In genomic region chr6:142306736-142307135, GRCh38 we compare ENCODE assay signal across 19 cellular contexts.
"Had no signal": no experiment of that assay in that cellular context is flagged by ENCODE, and none has a peak within 500 bp of the region (broad histone marks: within the 10 kb centered on the region; RNA-seq: fewer than 3 reads in every experiment).

No MANE protein-coding gene starts in this region.

- H3K4me1 Mint-ChIP-seq: natural killer cell had no signal

- DNase-seq: activated CD4-positive, alpha-beta T cell treated with anti-CD3 and anti-CD28 coated beads, Interleukin-2, amount 50 U/mL, for 4 hours; activated naive CD4-positive, alpha-beta T cell treated with anti-CD3 and anti-CD28 coated beads for 36 hours; activated naive CD8-positive, alpha-beta T cell treated with anti-CD3 and anti-CD28 coated beads, Interleukin-2, amount 50 U/mL, for 24 hours; dermis blood vessel endothelial cell; erythroblast; hippocampal formation; left lung; mammary epithelial cell; natural killer cell; nucleus accumbens; stimulated activated CD4-positive, alpha-beta T cell treated with anti-CD3 and anti-CD28 coated beads, Interleukin-4, amount 100 ng/mL, for 24 hours; stimulated activated naive CD4-positive, alpha-beta T cell treated with Interleukin-2 at 50 U/mL for 16 hours; substantia nigra had no signal

- H3K36me3 Mint-ChIP-seq: natural killer cell had no signal

- H3K4me3 ChIP-seq: left lung, right atrium auricular region, skin epidermis, tibial nerve, vagina had no signal

- H3K27ac Mint-ChIP-seq: activated naive CD4-positive, alpha-beta T cell treated with anti-CD3 and anti-CD28 coated beads for 36 hours; activated naive CD8-positive, alpha-beta T cell treated with anti-CD3 and anti-CD28 coated beads, Interleukin-2, amount 50 U/mL, for 24 hours; activated T-helper 2 cell treated with anti-CD3 and anti-CD28 coated beads, Interferon-gamma antibody, Interleukin-2, Interleukin-4, amounts not matched to agents 10 μg/mL and 5 μg/mL and 100 μg/mL, durations not matched to agents 14 hours and 24 hours and 36 hours; natural killer cell; T-helper 2 cell treated with Interferon-gamma antibody and Interleukin-4, amounts not matched to agents 5 μg/mL and 100 μg/mL, for 36 hours had no signal

- H3K9me3 ChIP-seq: left lung, right atrium auricular region, tibial nerve, vagina had no signal

- H3K4me3 Mint-ChIP-seq: activated naive CD4-positive, alpha-beta T cell treated with anti-CD3 and anti-CD28 coated beads for 36 hours; activated naive CD8-positive, alpha-beta T cell treated with anti-CD3 and anti-CD28 coated beads, Interleukin-2, amount 50 U/mL, for 24 hours; natural killer cell; T-helper 2 cell treated with Interferon-gamma antibody and Interleukin-4, amounts not matched to agents 5 μg/mL and 100 μg/mL, for 36 hours had no signal

- H3K36me3 ChIP-seq: left lung, right atrium auricular region, tibial nerve, vagina had no signal

- H3K9me3 Mint-ChIP-seq: activated naive CD4-positive, alpha-beta T cell treated with anti-CD3 and anti-CD28 coated beads for 36 hours; activated naive CD8-positive, alpha-beta T cell treated with anti-CD3 and anti-CD28 coated beads, Interleukin-2, amount 50 U/mL, for 24 hours; activated T-helper 2 cell treated with anti-CD3 and anti-CD28 coated beads, Interferon-gamma antibody, Interleukin-2, Interleukin-4, amounts not matched to agents 10 μg/mL and 5 μg/mL and 100 μg/mL, durations not matched to agents 14 hours and 24 hours and 36 hours; natural killer cell; T-helper 2 cell treated with Interferon-gamma antibody and Interleukin-4, amounts not matched to agents 5 μg/mL and 100 μg/mL, for 36 hours had no signal

- H3K4me1 ChIP-seq: vagina had no signal

- ATAC-seq: activated naive CD8-positive, alpha-beta T cell treated with anti-CD3 and anti-CD28 coated beads, Interleukin-2, amount 50 U/mL, for 24 hours; left lung; natural killer cell had no signal

- H3K27ac ChIP-seq: left lung, right atrium auricular region, skin epidermis, vagina had no signal

- H3K27me3 ChIP-seq: tibial nerve, vagina had no signal
